Comparison of ENCODE assay signal across 13 cellular contexts in the genomic region with DNA sequence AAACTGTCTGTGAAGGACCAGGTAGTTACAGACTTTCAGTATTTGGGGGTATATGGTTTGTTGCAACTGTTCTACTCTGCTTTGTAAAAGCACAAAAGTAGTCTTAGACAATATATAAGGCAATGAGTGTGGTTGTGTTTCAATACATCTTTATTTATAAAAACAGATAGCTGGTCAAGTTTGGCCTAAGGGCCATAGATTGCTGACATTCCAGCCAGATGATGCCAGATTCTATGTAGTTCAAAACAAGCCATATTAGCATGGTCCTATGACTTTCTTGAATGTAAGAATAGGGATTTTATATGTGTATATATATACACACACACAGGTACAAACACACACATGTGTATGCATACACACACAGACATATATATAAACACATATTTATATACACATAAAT.
DNase-seq lines count a peak whose midpoint lies in the region; ATAC-seq and TF ChIP-seq lines count a peak whose summit lies in the region.
"Had no signal": no experiment of that assay in that cellular context is flagged by ENCODE, and none has a peak within 500 bp of the region (broad histone marks: within the 10 kb centered on the region; RNA-seq: fewer than 3 reads in every experiment).

No MANE protein-coding gene starts in this region.

- POLR2A ChIA-PET in IMR-90 (lab: Charles Lee; ENCODE audit: unreplicated experiment) = no interaction called here

- peak overlapping the region; percentile 37; the same call in 1 of the 2 replicates for H3K9ac ChIP-seq in IMR-90 (ENCODE audit: low read depth, low read length)
- H3K9ac ChIP-seq: GM23248 had no signal

- H3K4me3 ChIP-seq in IMR-90 (ENCODE audit: insufficient read depth, low read depth, low read length) (no peak overlapping the region), brain microvascular endothelial cell (ENCODE audit: low read depth, low read length) (no peak overlapping the region), neuron (ENCODE audit: low read length) (no peak overlapping the region)
- H3K4me3 ChIP-seq: A549, GM23248 had no signal

- no peak overlapping the region for H4K8ac ChIP-seq in IMR-90 (ENCODE audit: low read depth in 2 of 2, low read length in 2 of 2)

- in situ Hi-C loops in IMR-90 (cut with MboI; ENCODE audit: low sequenced_read_pairs) = no loop called here
- in situ Hi-C loops in brain microvascular endothelial cell (cut with HindIII; ENCODE audit: low pct_ligation_motif_present, low sequenced_read_pairs) = no loop called here

- no TSS peak for BruUV-seq in IMR-90 (replicated peaks; lab: Mats Ljungman, UMichigan)

- ATAC-seq in IMR-90 (ENCODE audit: low read depth) = peak; percentile 70
- ATAC-seq in stimulated activated naive CD8-positive, alpha-beta T cell treated with anti-CD3 and anti-CD28 coated beads, Interleukin-15, Interleukin-2, amounts not matched to agents 100 U/mL and 50 U/mL, for 24 hours = no peak
- ATAC-seq: A549 had no signal

- H4K91ac ChIP-seq in IMR-90 (ENCODE audit: insufficient read depth, low read depth, low read length) = peak overlapping the region; percentile 80

- H3K23ac ChIP-seq in IMR-90 (ENCODE audit: low read depth, low read length) = no peak overlapping the region

- H3K56ac ChIP-seq in IMR-90 (ENCODE audit: extremely low read depth, insufficient read depth, low read length) = no peak overlapping the region

- no peak overlapping the region for H2BK120ac ChIP-seq in IMR-90 (ENCODE audit: low read depth, low read length)

- TF ChIP-seq POLR2A in IMR-90 (IDR thresholded peaks at IDR 0.05; ENCODE audit: low read depth, low read length) = no peak

- H2BK20ac ChIP-seq in IMR-90 (ENCODE audit: low read depth, low read length) = peak overlapping the region; percentile 77

- intact Hi-C loops in IMR-90 (cut with micrococcal nuclease) = loop anchor here (5.0 kb wide), 1 partner anchor 127 kb away; no protein-coding TSS in a partner anchor

- dilution Hi-C loops in IMR-90 (cut with HindIII; ENCODE audit: low sequenced_read_pairs, unreplicated experiment) = no loop called here

- H2BK15ac ChIP-seq in IMR-90 (ENCODE audit: low read depth, low read length) = no peak overlapping the region

- peak overlapping the region; percentile 96; the same call in 1 of the 2 replicates for H3K18ac ChIP-seq in IMR-90 (ENCODE audit: low read depth, low read length)

- peak overlapping the region; percentile 80; the same call in 1 of the 2 replicates for H4K5ac ChIP-seq in IMR-90 (ENCODE audit: low read depth, low read length)

- H3K79me1 ChIP-seq in IMR-90 (ENCODE audit: low read depth in 1 of 2, low read length in 2 of 2) = peaks cover 0 to 4% of the 10 kb centered on the region in 2 experiments; a peak in 1 of 4 replicates

- no peak for TF ChIP-seq RAD21 in IMR-90 (IDR thresholded peaks at IDR 0.05; ENCODE audit: low read length)

- H2AK5ac ChIP-seq in IMR-90 (ENCODE audit: low read depth, low read length) = no peak overlapping the region

- H2AK9ac ChIP-seq in IMR-90 (replicated peaks; ENCODE audit: low read depth, low read length, poor library complexity) = no peak overlapping the region

- H3K14ac ChIP-seq in IMR-90 (replicated peaks; ENCODE audit: low read depth, low read length) = 0 out of 2 replicates have a peak overlapping the region, but pooled peaks have one; percentile 69

- H2AFZ ChIP-seq in IMR-90 (replicated peaks; ENCODE audit: low read length, poor library complexity) = no peak overlapping the region
- peak overlapping the region; percentile 16 for H2AFZ ChIP-seq in neuron (ENCODE audit: low read depth, low read length)
- H2AFZ ChIP-seq: GM23248 had no signal

- no peak overlapping the region for H3K4ac ChIP-seq in IMR-90 (ENCODE audit: low read depth, low read length)

- H3K27ac ChIP-seq in IMR-90 (ENCODE audit: insufficient read depth, low read length) (no peak overlapping the region), brain microvascular endothelial cell (no peak overlapping the region)
- H3K27ac ChIP-seq: A549, C4-2B, GM23248 had no signal

- H3K9me1 ChIP-seq in IMR-90 (ENCODE audit: insufficient read depth, low read length) = no peaks in the 10 kb centered on the region

- H3K36me3 ChIP-seq in IMR-90 (ENCODE audit: control insufficient read depth, insufficient read depth, low read length) = no peaks in the 10 kb centered on the region
- H3K36me3 ChIP-seq in brain microvascular endothelial cell (replicated peaks) = no peaks in the 10 kb centered on the region
- no peaks in the 10 kb centered on the region for H3K36me3 ChIP-seq in neuron (ENCODE audit: insufficient read depth, low read length)

- CTCF ChIA-PET in IMR-90 (lab: Yijun Ruan, JAX) = no interaction called here

- H3K4me1 ChIP-seq in IMR-90 (ENCODE audit: control insufficient read depth, insufficient read depth, low read length) (peaks cover 4% of the 10 kb centered on the region; the same call in 1 of the 2 replicates), neuron (ENCODE audit: insufficient read depth, low read length) (peaks cover 21% of the 10 kb centered on the region)
- H3K4me1 ChIP-seq: A549, BE2C had no signal

- H3K27me3 ChIP-seq in IMR-90 (ENCODE audit: control insufficient read depth, insufficient read depth, low read length) (no peaks in the 10 kb centered on the region), brain microvascular endothelial cell (replicated peaks) (no peaks in the 10 kb centered on the region), neuron (ENCODE audit: insufficient read depth, low read length) (no peaks in the 10 kb centered on the region)
- H3K27me3 ChIP-seq: BE2C had no signal

- H2BK5ac ChIP-seq in IMR-90 (ENCODE audit: low read depth, low read length, poor library complexity, severe bottlenecking) = peak overlapping the region; percentile 76

- DNase-seq in IMR-90 (peak; percentile 31), brain microvascular endothelial cell (peak; percentile 18), DMS153 treated with DMSO at 0.1 percent for 48 hours (lab: John Stamatoyannopoulos, UW; ENCODE audit: unreplicated experiment) (no peak), NCI-H526 (lab: John Stamatoyannopoulos, UW) (no peak)
- no peak for DNase-seq in stimulated activated naive CD8-positive, alpha-beta T cell treated with anti-CD3 and anti-CD28 coated beads, Interleukin-15, Interleukin-2, amounts not matched to agents 100 U/mL and 50 U/mL, for 24 hours
- DNase-seq: BE2C; CD4-positive, alpha-beta memory T cell; DMS79 treated with DMSO at 0.1 percent for 48 hours; GM23248; H7 had no signal

- H4K20me1 ChIP-seq in IMR-90 (ENCODE audit: insufficient read depth, low read length) = no peaks in the 10 kb centered on the region

- H3K4me2 ChIP-seq in IMR-90 (ENCODE audit: low read depth, low read length) = peak overlapping the region; percentile 66; the same call in 1 of the 2 replicates
- H3K4me2 ChIP-seq: A549 had no signal

- no peak for TF ChIP-seq CTCF in IMR-90 (conservative IDR thresholded peaks at IDR 0.05; ENCODE audit: low read depth, low read length)
- no peak for TF ChIP-seq CTCF in brain microvascular endothelial cell (IDR thresholded peaks at IDR 0.05; ENCODE audit: low read depth, low read length, missing control alignments)

- no peaks in the 10 kb centered on the region for H3K9me3 ChIP-seq in IMR-90 (ENCODE audit: control insufficient read depth, insufficient read depth, low read length)
- no peaks in the 10 kb centered on the region for H3K9me3 ChIP-seq in neuron (ENCODE audit: low read length)
- H3K9me3 ChIP-seq: A549, BE2C had no signal

TF ChIP-seq in IMR-90, 13 proteins besides CTCF, POLR2A, EP300 and RAD21:
- TF ChIP-seq MAFK (IDR thresholded peaks at IDR 0.05; ENCODE audit: low read depth, low read length) (no peak), RCOR1 (IDR thresholded peaks at IDR 0.05; ENCODE audit: insufficient replicate concordance, low read length) (no peak), FOS (IDR thresholded peaks at IDR 0.05; ENCODE audit: low read depth, low read length) (no peak), RFX5 (IDR thresholded peaks at IDR 0.05; ENCODE audit: low read depth, low read length) (no peak), NFE2L2 (IDR thresholded peaks at IDR 0.05; ENCODE audit: low read depth, low read length) (no peak), BHLHE40 (IDR thresholded peaks at IDR 0.05; ENCODE audit: low read depth, low read length) (no peak), MAZ (IDR thresholded peaks at IDR 0.05; ENCODE audit: borderline replicate concordance, low read depth, low read length) (no peak), CEBPB (IDR thresholded peaks at IDR 0.05; ENCODE audit: low read depth, low read length) (no peak), CHD1 (IDR thresholded peaks at IDR 0.05; ENCODE audit: low read depth, low read length) (no peak), MXI1 (IDR thresholded peaks at IDR 0.05; ENCODE audit: borderline replicate concordance, low read depth, low read length) (no peak), SMC3 (IDR thresholded peaks at IDR 0.05; ENCODE audit: low read depth, low read length) (no peak)
- TF ChIP-seq, protein P1, sequence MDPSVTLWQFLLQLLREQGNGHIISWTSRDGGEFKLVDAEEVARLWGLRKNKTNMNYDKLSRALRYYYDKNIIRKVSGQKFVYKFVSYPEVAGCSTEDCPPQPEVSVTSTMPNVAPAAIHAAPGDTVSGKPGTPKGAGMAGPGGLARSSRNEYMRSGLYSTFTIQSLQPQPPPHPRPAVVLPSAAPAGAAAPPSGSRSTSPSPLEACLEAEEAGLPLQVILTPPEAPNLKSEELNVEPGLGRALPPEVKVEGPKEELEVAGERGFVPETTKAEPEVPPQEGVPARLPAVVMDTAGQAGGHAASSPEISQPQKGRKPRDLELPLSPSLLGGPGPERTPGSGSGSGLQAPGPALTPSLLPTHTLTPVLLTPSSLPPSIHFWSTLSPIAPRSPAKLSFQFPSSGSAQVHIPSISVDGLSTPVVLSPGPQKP (IDR thresholded peaks at IDR 0.05; ENCODE audit: borderline replicate concordance, low read depth, low read length) = no peak
- TF ChIP-seq, protein P2, sequence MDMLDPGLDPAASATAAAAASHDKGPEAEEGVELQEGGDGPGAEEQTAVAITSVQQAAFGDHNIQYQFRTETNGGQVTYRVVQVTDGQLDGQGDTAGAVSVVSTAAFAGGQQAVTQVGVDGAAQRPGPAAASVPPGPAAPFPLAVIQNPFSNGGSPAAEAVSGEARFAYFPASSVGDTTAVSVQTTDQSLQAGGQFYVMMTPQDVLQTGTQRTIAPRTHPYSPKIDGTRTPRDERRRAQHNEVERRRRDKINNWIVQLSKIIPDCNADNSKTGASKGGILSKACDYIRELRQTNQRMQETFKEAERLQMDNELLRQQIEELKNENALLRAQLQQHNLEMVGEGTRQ (IDR thresholded peaks at IDR 0.05; ENCODE audit: low read depth, low read length) = no peak

Comparison
In these comparisons a context has a peak if more than half of its experiments do, and no peak if none do; other contexts are left out.
1. DNase-seq: peak in IMR-90 (single experiment) and brain microvascular endothelial cell (single experiment); none in DMS153 treated with DMSO at 0.1 percent for 48 hours (single experiment), NCI-H526 (0 of 2) and stimulated activated naive CD8-positive, alpha-beta T cell treated with anti-CD3 and anti-CD28 coated beads, Interleukin-15, Interleukin-2, amounts not matched to agents 100 U/mL and 50 U/mL, for 24 hours (single experiment).